In genomic region chr11:61229458-61229857, GRCh38 we compare ENCODE assay signal across 6 cellular contexts. TPM values are rescaled to one million over a fixed set of nuclear protein-coding genes. Genes with fewer than 3 reads are reported as not detected.
"Had no signal": no experiment of that assay in that cellular context is flagged by ENCODE, and none has a peak within 500 bp of the region (broad histone marks: within the 10 kb centered on the region; RNA-seq: fewer than 3 reads in every experiment).

No MANE protein-coding gene starts in this region.

RNA-seq across cellular contexts. Expression of gene PGA4, which starts 7.3 kb away (rescaled TPM):
- total RNA-seq: HepG2, HT-29, HT1080, IMR-90, K562 had no signal
- polyA plus RNA-seq: HepG2, IgD-negative memory B cell, IMR-90, K562 had no signal

RNA-seq across cellular contexts. Expression of gene PGA5, which starts 11.5 kb away (rescaled TPM):
- total RNA-seq: HepG2, HT-29, HT1080, IMR-90, K562 had no signal
- polyA plus RNA-seq: HepG2, IgD-negative memory B cell, IMR-90, K562 had no signal

RNA-seq across cellular contexts. Expression of gene PGA3, which starts 26.1 kb away (rescaled TPM):
- total RNA-seq: HepG2, HT-29, HT1080 had no signal
- polyA plus RNA-seq: HepG2, IgD-negative memory B cell, IMR-90, K562 had no signal
